Comparison of ENCODE assay signal across 7 cellular contexts in genomic region chr3:28200366-28200848, GRCh38. TPM values are rescaled to one million over a fixed set of nuclear protein-coding genes. Genes with fewer than 3 reads are reported as not detected.
A peak's percentile ranks its signal among the peaks of the same experiment; 100 is the strongest.
DNase-seq lines count a peak whose midpoint lies in the region; ATAC-seq, FAIRE-seq and TF ChIP-seq lines count a peak whose summit lies in the region.
"Not testable (repeated sequence)": the region's sequence is repeated elsewhere in the genome, so short reads cannot be mapped to it uniquely, and the experiment has no call there.

No MANE protein-coding gene starts in this region.

- intact Hi-C loops in esophagus muscularis mucosa (cut with DNase I); pancreas (cut with DNase I); testis (cut with DNase I; ENCODE audit: low total_unique reads): not testable (repeated sequence)

- not testable (repeated sequence) for TF ChIP-seq CTCF in brain microvascular endothelial cell (IDR thresholded peaks at IDR 0.05; ENCODE audit: low read depth, low read length, missing control alignments); esophagus muscularis mucosa (IDR thresholded peaks at IDR 0.05); pancreas (IDR thresholded peaks at IDR 0.05); testis (IDR thresholded peaks at IDR 0.05)

- TF ChIP-seq POLR2A in esophagus muscularis mucosa (IDR thresholded peaks at IDR 0.05; ENCODE audit: low read depth); testis (IDR thresholded peaks at IDR 0.05): not testable (repeated sequence)

- peak in 1 of 4 donors; percentile 20 for ATAC-seq in pancreas

- not testable (repeated sequence) for H3K27ac ChIP-seq in brain microvascular endothelial cell; esophagus muscularis mucosa (replicated peaks in 1 of 4); pancreas; testis

- in situ Hi-C loops in brain microvascular endothelial cell (cut with HindIII; ENCODE audit: low pct_ligation_motif_present, low sequenced_read_pairs): not testable (repeated sequence)

- not testable (repeated sequence) for H3K4me3 Mint-ChIP-seq in activated T-cell treated with anti-CD3 and anti-CD28 coated beads, Interleukin-2, amount 50 U/mL, for 24 hours
- H3K4me3 Mint-ChIP-seq in immature natural killer cell: peak overlapping the region; percentile 31 to 78 (median 66)

- H3K9me3 ChIP-seq in esophagus muscularis mucosa, pancreas, testis: not testable (repeated sequence)

- H3K36me3 Mint-ChIP-seq in activated T-cell treated with anti-CD3 and anti-CD28 coated beads, Interleukin-2, amount 50 U/mL, for 24 hours (ENCODE audit: low read depth); immature natural killer cell: not testable (repeated sequence)

- not testable (repeated sequence) for TF ChIP-seq EP300 in esophagus muscularis mucosa (IDR thresholded peaks at IDR 0.05)

- not testable (repeated sequence) for FAIRE-seq in pancreas (lab: Jason Lieb, UNC)

- not testable (repeated sequence) for H3K4me1 Mint-ChIP-seq in activated T-cell treated with anti-CD3 and anti-CD28 coated beads, Interleukin-2, amount 50 U/mL, for 24 hours (ENCODE audit: low read depth)
- peaks cover 7 to 12% of the 10 kb centered on the region in 2 donors for H3K4me1 Mint-ChIP-seq in immature natural killer cell

- WGBS in esophagus muscularis mucosa: 98% methylated on average over 41 of the region's 47 CpGs
- WGBS in pancreas, 2 donors: 63 to 66% methylated on average over 27 to 47 of the region's 47 CpGs
- WGBS in testis, 2 donors: 73 to 78% methylated on average over 2 to 19 of the region's 47 CpGs

- not testable (repeated sequence) for H3K36me3 ChIP-seq in brain microvascular endothelial cell (replicated peaks); esophagus muscularis mucosa; pancreas; testis (ENCODE audit: low read depth, missing control alignments)

- H3K27ac Mint-ChIP-seq in activated T-cell treated with anti-CD3 and anti-CD28 coated beads, Interleukin-2, amount 50 U/mL, for 24 hours; immature natural killer cell: not testable (repeated sequence)

- H3K4me3 ChIP-seq in GM08714 (ENCODE audit: low read length): peak overlapping the region; percentile 39; the same call in 1 of the 2 replicates
- H3K4me3 ChIP-seq in brain microvascular endothelial cell (ENCODE audit: low read depth, low read length): peak overlapping the region; percentile 24
- peak overlapping the region; percentile 22 to 41 (median 28) for H3K4me3 ChIP-seq in esophagus muscularis mucosa
- H3K4me3 ChIP-seq in pancreas: peak overlapping the region in 3 of 4 donors; percentile 10 to 31 (median 24)
- H3K4me3 ChIP-seq in testis: peak overlapping the region; percentile 51 to 53

- not testable (repeated sequence) for H3K4me1 ChIP-seq in esophagus muscularis mucosa, pancreas, testis

- H3K27me3 ChIP-seq in brain microvascular endothelial cell (replicated peaks); esophagus muscularis mucosa; pancreas; testis: not testable (repeated sequence)

- H3K27me3 Mint-ChIP-seq in activated T-cell treated with anti-CD3 and anti-CD28 coated beads, Interleukin-2, amount 50 U/mL, for 24 hours; immature natural killer cell (ENCODE audit: low read depth in 3 of 3): not testable (repeated sequence)

- not testable (repeated sequence) for H3K9me3 Mint-ChIP-seq in activated T-cell treated with anti-CD3 and anti-CD28 coated beads, Interleukin-2, amount 50 U/mL, for 24 hours; immature natural killer cell

- peak; percentile 38 for DNase-seq in activated T-cell treated with anti-CD3 and anti-CD28 coated beads, Interleukin-2, amount 50 U/mL, for 24 hours
- DNase-seq in brain microvascular endothelial cell; esophagus muscularis mucosa (ENCODE audit: extremely low spot score); testis: not testable (repeated sequence)
- peak in 2 of 3 donors; percentile 4 to 10 for DNase-seq in immature natural killer cell
- peak in 3 of 6 donors; percentile 15 to 58 (median 44) for DNase-seq in pancreas

RNA-seq across cellular contexts. Expression of gene CMC1, which starts 41.0 kb away (rescaled TPM):
- total RNA-seq in esophagus muscularis mucosa: 10 to 100 TPM in 3 of 4 donors, 1 to 10 TPM in 1; 9.1 to 20.3 (median 15.0) TPM
- polyA plus RNA-seq in immature natural killer cell: 100 to 1,000 TPM; 471 to 902 (median 536) TPM
- total RNA-seq in pancreas: 1 to 10 TPM; 4.3 to 9.3 (median 7.1) TPM
- polyA plus RNA-seq in pancreas: 10 to 100 TPM; 16.4 to 23.9 TPM
- total RNA-seq in testis: 10 to 100 TPM in 1 of 2 donors, 1 to 10 TPM in 1; 7.8 to 11.7 TPM
- polyA plus RNA-seq in testis (ENCODE audit: insufficient read depth, low read depth, low replicate concordance): 29.9 TPM
